1 cellular context compared by ENCODE assay signal in genomic region chr19:1361601-1362384, GRCh38.
A peak's percentile ranks its signal among the peaks of the same experiment; 100 is the strongest.
TF ChIP-seq lines count a peak whose summit lies in the region.

No MANE protein-coding gene starts in this region.

TF ChIP-seq in SK-N-SH, 30 proteins besides CTCF, POLR2A, EP300 and RAD21 (continued from another document):
- TF ChIP-seq POLR2AphosphoS5 (IDR thresholded peaks at IDR 0.05; ENCODE audit: low read depth, low read length) (no peak), JUND (IDR thresholded peaks at IDR 0.05) (0 out of 2 replicates have a peak, but pooled peaks have one; percentile 33), RCOR1 (IDR thresholded peaks at IDR 0.05; ENCODE audit: low read length) (no peak), MEF2A (IDR thresholded peaks at IDR 0.05; ENCODE audit: borderline replicate concordance, low read depth) (no peak), ELF1 (IDR thresholded peaks at IDR 0.05) (no peak), SMC3 (IDR thresholded peaks at IDR 0.05; ENCODE audit: low read depth, low read length) (no peak)
TF ChIP-seq in SK-N-SH: peak in this region for 3.
